Comparison of ENCODE assay signal across 11 cellular contexts in genomic region chr16:56970934-56971767, GRCh38. TPM values are rescaled to one million over a fixed set of nuclear protein-coding genes. Genes with fewer than 3 reads are reported as not detected.
DNase-seq lines count a peak whose midpoint lies in the region; ATAC-seq, FAIRE-seq and TF ChIP-seq lines count a peak whose summit lies in the region.
"Had no signal": no experiment of that assay in that cellular context is flagged by ENCODE, and none has a peak within 500 bp of the region (broad histone marks: within the 10 kb centered on the region; RNA-seq: fewer than 3 reads in every experiment).

No MANE protein-coding gene starts in this region.

- H3K9ac ChIP-seq in IMR-90 (ENCODE audit: low read depth, low read length), result no peak overlapping the region

- H2AK9ac ChIP-seq in IMR-90 (replicated peaks; ENCODE audit: low read depth, low read length, poor library complexity), result no peak overlapping the region

- peaks cover under 1% of the 10 kb centered on the region for H3K9me1 ChIP-seq in IMR-90 (ENCODE audit: insufficient read depth, low read length)

- no peak overlapping the region for H3K14ac ChIP-seq in IMR-90 (replicated peaks; ENCODE audit: low read depth, low read length)

- no peak overlapping the region for H3K4ac ChIP-seq in IMR-90 (ENCODE audit: low read depth, low read length)

- FAIRE-seq in pancreas (lab: Jason Lieb, UNC), result no peak

- dilution Hi-C loops in IMR-90 (cut with HindIII; ENCODE audit: low sequenced_read_pairs, unreplicated experiment), result no loop called here

- H3K4me3 ChIP-seq in HEK293 (ENCODE audit: low read depth, low read length) (no peak overlapping the region), IMR-90 (ENCODE audit: insufficient read depth, low read depth, low read length) (no peak overlapping the region), pancreas (no peak overlapping the region)
- H3K4me3 ChIP-seq: colonic mucosa had no signal

- H4K91ac ChIP-seq in IMR-90 (ENCODE audit: insufficient read depth, low read depth, low read length), result no peak overlapping the region

- H3K27me3 ChIP-seq in IMR-90 (ENCODE audit: control insufficient read depth, insufficient read depth, low read length) (peaks cover 5% of the 10 kb centered on the region; the same call in 1 of the 2 replicates), pancreas (no peaks in the 10 kb centered on the region)
- H3K27me3 ChIP-seq: colonic mucosa had no signal

- H4K8ac ChIP-seq in IMR-90 (ENCODE audit: low read depth in 2 of 2, low read length in 2 of 2), result no peak overlapping the region

- POLR2A ChIA-PET in HEK293 (lab: Yijun Ruan, JAX) (interaction anchor here (2.1 kb wide), 1 partner anchor 18 kb away, joined by 8 read pairs; the partner anchor contains the start of gene NLRC5), IMR-90 (lab: Charles Lee; ENCODE audit: unreplicated experiment) (no interaction called here)

- H2BK120ac ChIP-seq in IMR-90 (ENCODE audit: low read depth, low read length), result no peak overlapping the region

- H3K23ac ChIP-seq in IMR-90 (ENCODE audit: low read depth, low read length), result no peak overlapping the region

- H3K4me1 ChIP-seq in HEK293 (ENCODE audit: control insufficient read depth, insufficient read depth, low read length), result no peaks in the 10 kb centered on the region
- H3K4me1 ChIP-seq in IMR-90 (ENCODE audit: control insufficient read depth, insufficient read depth, low read length), result peaks cover 4% of the 10 kb centered on the region
- peaks cover 0 to 4% (median 0%) of the 10 kb centered on the region in 3 donors for H3K4me1 ChIP-seq in pancreas
- H3K4me1 ChIP-seq: colonic mucosa had no signal

- no peaks in the 10 kb centered on the region for H3K36me3 ChIP-seq in HEK293 (ENCODE audit: control insufficient read depth in 2 of 2, insufficient read depth in 1 of 2, low read length in 2 of 2)
- H3K36me3 ChIP-seq in IMR-90 (ENCODE audit: control insufficient read depth, insufficient read depth, low read length), result no peaks in the 10 kb centered on the region
- H3K36me3 ChIP-seq in pancreas, result no peaks in the 10 kb centered on the region
- H3K36me3 ChIP-seq: colonic mucosa had no signal

- ATAC-seq in GM18870 (IDR thresholded peaks at IDR 0.05; ENCODE audit: unreplicated experiment) (peak; percentile 71), IMR-90 (ENCODE audit: low read depth) (no peak; the same call in 1 of the 2 replicates), pancreas (peak; percentile 43 to 78 (median 68))

- no peak for TF ChIP-seq RAD21 in IMR-90 (IDR thresholded peaks at IDR 0.05; ENCODE audit: low read length)

- no peak overlapping the region for H4K5ac ChIP-seq in IMR-90 (ENCODE audit: low read depth, low read length)

- H2AFZ ChIP-seq in IMR-90 (replicated peaks; ENCODE audit: low read length, poor library complexity), result no peak overlapping the region

- H4K20me1 ChIP-seq in IMR-90 (ENCODE audit: insufficient read depth, low read length), result no peaks in the 10 kb centered on the region

- no peak overlapping the region for H3K56ac ChIP-seq in IMR-90 (ENCODE audit: extremely low read depth, insufficient read depth, low read length)

- in situ Hi-C loops in IMR-90 (cut with MboI; ENCODE audit: low sequenced_read_pairs), result no loop called here

- H3K4me2 ChIP-seq in IMR-90 (ENCODE audit: low read depth, low read length), result no peak overlapping the region

- 94% methylated on average over 3 of the region's 8 CpGs; no CpG with 5 or more reads in 1 of the 2 experiments for WGBS in IMR-90 (ENCODE audit: extremely low coverage in 2 of 2, insufficient read length in 1 of 2), 2 experiments
- WGBS in pancreas, 2 donors, result 34 to 47% methylated on average over 8 of the region's 8 CpGs

- no peaks in the 10 kb centered on the region for H3K9me3 ChIP-seq in HEK293 (ENCODE audit: control insufficient read depth, insufficient read depth, low read depth, low read length)
- no peaks in the 10 kb centered on the region for H3K9me3 ChIP-seq in IMR-90 (ENCODE audit: control insufficient read depth, insufficient read depth, low read length)
- no peaks in the 10 kb centered on the region for H3K9me3 ChIP-seq in pancreas
- H3K9me3 ChIP-seq: colonic mucosa had no signal

- no peak overlapping the region for H2AK5ac ChIP-seq in IMR-90 (ENCODE audit: low read depth, low read length)

- no peak overlapping the region for H3K18ac ChIP-seq in IMR-90 (ENCODE audit: low read depth, low read length)

- H2BK5ac ChIP-seq in IMR-90 (ENCODE audit: low read depth, low read length, poor library complexity, severe bottlenecking), result no peak overlapping the region

- TF ChIP-seq CTCF in HEK293 (tag by site-specific recombination; IDR thresholded peaks at IDR 0.05) (no peak), IMR-90 (conservative IDR thresholded peaks at IDR 0.05; ENCODE audit: low read depth, low read length) (no peak), pancreas (IDR thresholded peaks at IDR 0.05) (no peak)

- BruUV-seq in IMR-90 (replicated peaks; lab: Mats Ljungman, UMichigan), result no TSS peak

- no peaks in the 10 kb centered on the region for H3K79me1 ChIP-seq in IMR-90 (ENCODE audit: low read depth in 1 of 2, low read length in 2 of 2)

- CTCF ChIA-PET in HEK293 (lab: Yijun Ruan, JAX) (interaction anchor here (0.5 to 1.3 kb wide), 2 partner anchors 7 to 196 kb away, joined by 3 to 4 read pairs; no protein-coding TSS in a partner anchor), IMR-90 (lab: Yijun Ruan, JAX) (no interaction called here)

- DNase-seq in IMR-90 (peak; percentile 19), pancreas (no peak), NCI-H2081 treated with DMSO at 0.1 percent for 48 hours (lab: John Stamatoyannopoulos, UW) (no peak), erythroblast (lab: John Stamatoyannopoulos, UW) (no peak), UCSD-AML1 (lab: John Stamatoyannopoulos, UW; ENCODE audit: unreplicated experiment) (no peak)
- no peak for DNase-seq in activated naive CD4-positive, alpha-beta T cell (lab: John Stamatoyannopoulos, UW)
- DNase-seq: activated CD4-positive, alpha-beta T cell treated with anti-CD3 and anti-CD28 coated beads, Interleukin-2, amount 50 U/mL, for 4 hours; colonic mucosa; NCI-H510A had no signal

- H2BK15ac ChIP-seq in IMR-90 (ENCODE audit: low read depth, low read length), result no peak overlapping the region; the same call in 2 of the 3 replicates

- intact Hi-C loops in IMR-90 (cut with micrococcal nuclease) (no loop called here), pancreas (cut with DNase I) (no loop called here)

- TF ChIP-seq POLR2A in IMR-90 (IDR thresholded peaks at IDR 0.05; ENCODE audit: low read depth, low read length) (no peak), erythroblast (IDR thresholded peaks at IDR 0.05; ENCODE audit: low read length) (no peak)

- no peak overlapping the region for H2BK20ac ChIP-seq in IMR-90 (ENCODE audit: low read depth, low read length)

- no peak overlapping the region for H3K27ac ChIP-seq in HEK293 (ENCODE audit: extremely low read depth, low read depth, low read length)
- no peak overlapping the region for H3K27ac ChIP-seq in IMR-90 (ENCODE audit: insufficient read depth, low read length)
- H3K27ac ChIP-seq in pancreas, result no peak overlapping the region
- H3K27ac ChIP-seq: colonic mucosa had no signal

TF ChIP-seq in HEK293, 187 proteins besides CTCF, POLR2A, EP300 and RAD21:
- TF ChIP-seq ZNF311 (tag by site-specific recombination; IDR thresholded peaks at IDR 0.05; ENCODE audit: borderline replicate concordance) (no peak), SCRT2 (tag by site-specific recombination; IDR thresholded peaks at IDR 0.05) (0 out of 2 replicates have a peak, but pooled peaks have one; percentile 10), ZNF664 (tag by site-specific recombination; IDR thresholded peaks at IDR 0.05) (no peak), ZNF341 (tag by site-specific recombination; IDR thresholded peaks at IDR 0.05; ENCODE audit: low read depth) (no peak), ZNF776 (tag by site-specific recombination; IDR thresholded peaks at IDR 0.05; ENCODE audit: borderline replicate concordance) (no peak), ZNF521 (tag by site-specific recombination; IDR thresholded peaks at IDR 0.05) (no peak)

TF ChIP-seq in IMR-90, 13 proteins besides CTCF, POLR2A, EP300 and RAD21 (continues in another document):
- TF ChIP-seq FOS (IDR thresholded peaks at IDR 0.05; ENCODE audit: low read depth, low read length), result no peak
- TF ChIP-seq CEBPB (IDR thresholded peaks at IDR 0.05; ENCODE audit: low read depth, low read length), result no peak
- no peak for TF ChIP-seq USF2 (IDR thresholded peaks at IDR 0.05; ENCODE audit: low read depth, low read length)
- TF ChIP-seq RCOR1 (IDR thresholded peaks at IDR 0.05; ENCODE audit: insufficient replicate concordance, low read length), result no peak
- TF ChIP-seq MXI1 (IDR thresholded peaks at IDR 0.05; ENCODE audit: borderline replicate concordance, low read depth, low read length), result no peak
- no peak for TF ChIP-seq BHLHE40 (IDR thresholded peaks at IDR 0.05; ENCODE audit: low read depth, low read length)
- TF ChIP-seq RFX5 (IDR thresholded peaks at IDR 0.05; ENCODE audit: low read depth, low read length), result no peak
- TF ChIP-seq CHD1 (IDR thresholded peaks at IDR 0.05; ENCODE audit: low read depth, low read length), result no peak
- TF ChIP-seq MAFK (IDR thresholded peaks at IDR 0.05; ENCODE audit: low read depth, low read length), result no peak

RNA-seq across cellular contexts. Expression of gene CETP, which starts 9.4 kb away (rescaled TPM):
- not detected in 2 replicates for total RNA-seq in IMR-90 (2012; rRNA removed)
- polyA plus RNA-seq in IMR-90 (2012; rRNA removed), result not detected in 2 replicates
- polyA plus RNA-seq in IMR-90 (2012; cell fraction: cytosol; rRNA removed), result not detected in 2 replicates
- 0.07 and 0.18 TPM in 2 replicates for polyA plus RNA-seq in IMR-90 (2012; cell fraction: nucleus; rRNA removed; ENCODE audit: low replicate concordance)
- under 1 TPM in 5 of 6 donors, not detected in 1; 0.12 to 0.28 (median 0.21) TPM for total RNA-seq in pancreas
- 1 to 10 TPM in 1 of 2 donors, under 1 TPM in 1; 0.26 to 1.0 TPM for polyA plus RNA-seq in pancreas
- total RNA-seq: colonic mucosa had no signal

RNA-seq across cellular contexts. Expression of gene NLRC5, which starts 18.2 kb away (rescaled TPM):
- total RNA-seq in IMR-90 (2012; rRNA removed), result 5.3 and 9.1 TPM in 2 replicates
- 14.9 and 15.8 TPM in 2 replicates for polyA plus RNA-seq in IMR-90 (2012; rRNA removed)
- polyA plus RNA-seq in IMR-90 (2012; cell fraction: cytosol; rRNA removed), result 6.1 and 7.0 TPM in 2 replicates
- 69.7 and 95.5 TPM in 2 replicates for polyA plus RNA-seq in IMR-90 (2012; cell fraction: nucleus; rRNA removed; ENCODE audit: low replicate concordance)
- 10 to 100 TPM in 2 of 6 donors, 1 to 10 TPM in 4; 4.6 to 18.5 (median 6.0) TPM for total RNA-seq in pancreas
- 10 to 100 TPM; 20.1 to 26.6 TPM for polyA plus RNA-seq in pancreas

RNA-seq across cellular contexts. Expression of gene HERPUD1, which starts 39.2 kb away (rescaled TPM):
- 83.3 and 148 TPM in 2 replicates for total RNA-seq in IMR-90 (2012; rRNA removed)
- 122 and 130 TPM in 2 replicates for polyA plus RNA-seq in IMR-90 (2012; rRNA removed)
- 188 and 191 TPM in 2 replicates for polyA plus RNA-seq in IMR-90 (2012; cell fraction: cytosol; rRNA removed)
- 154 and 210 TPM in 2 replicates for polyA plus RNA-seq in IMR-90 (2012; cell fraction: nucleus; rRNA removed; ENCODE audit: low replicate concordance)
- total RNA-seq in pancreas, result 100 to 1,000 TPM; 165 to 298 (median 238) TPM
- 100 to 1,000 TPM in 1 of 2 donors, 10 to 100 TPM in 1; 78.2 to 144 TPM for polyA plus RNA-seq in pancreas
